In the genomic region with DNA sequence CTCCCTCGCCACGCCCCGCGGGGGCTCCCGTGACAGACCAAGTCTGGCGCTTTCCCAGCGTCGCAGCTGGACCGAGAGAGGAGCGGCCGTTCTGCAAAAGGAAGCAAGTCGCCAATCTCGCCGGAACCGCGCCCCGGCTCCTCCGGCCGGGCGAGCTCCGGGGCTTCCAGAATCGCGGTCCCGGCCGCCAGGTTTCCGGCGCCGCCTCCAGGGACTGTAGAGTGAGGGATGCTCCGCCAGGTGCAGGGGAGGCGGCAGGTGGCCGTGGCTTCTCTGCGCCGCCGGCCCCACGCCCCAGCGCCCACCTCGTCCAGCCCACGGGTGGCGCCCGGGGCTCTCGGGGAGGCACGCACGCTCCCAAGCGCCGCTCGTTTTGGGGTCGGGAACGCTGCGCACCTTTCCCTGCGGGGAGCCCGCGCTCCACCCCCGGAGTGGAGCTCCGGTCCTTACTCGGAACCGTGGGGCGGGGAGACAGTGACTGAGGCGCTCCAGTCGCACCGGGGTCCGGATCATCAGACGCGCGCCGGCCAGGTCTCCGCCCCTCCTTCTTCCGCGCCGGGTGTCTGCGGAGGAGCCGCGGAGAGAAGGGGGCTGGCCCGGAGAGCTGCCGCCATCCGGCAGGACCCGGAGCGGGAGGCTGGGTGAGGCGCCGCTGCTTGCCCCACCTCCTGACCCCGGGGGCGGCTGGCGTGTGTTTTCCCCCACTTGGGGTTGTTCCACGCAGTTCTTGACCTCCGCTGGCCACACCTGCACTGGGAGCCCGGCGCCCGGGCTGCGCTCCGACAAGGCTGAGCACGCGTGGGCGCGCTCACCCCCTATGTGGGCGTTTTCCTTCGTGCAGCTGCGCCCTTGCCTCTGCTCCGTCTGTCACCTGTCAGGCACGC, we compare ENCODE assay signal across 8 cellular contexts. TPM values are rescaled to one million over a fixed set of nuclear protein-coding genes. Genes with fewer than 3 reads are reported as not detected.
DNase-seq lines count a peak whose midpoint lies in the region; TF ChIP-seq lines count a peak whose summit lies in the region.

A gene with protein sequence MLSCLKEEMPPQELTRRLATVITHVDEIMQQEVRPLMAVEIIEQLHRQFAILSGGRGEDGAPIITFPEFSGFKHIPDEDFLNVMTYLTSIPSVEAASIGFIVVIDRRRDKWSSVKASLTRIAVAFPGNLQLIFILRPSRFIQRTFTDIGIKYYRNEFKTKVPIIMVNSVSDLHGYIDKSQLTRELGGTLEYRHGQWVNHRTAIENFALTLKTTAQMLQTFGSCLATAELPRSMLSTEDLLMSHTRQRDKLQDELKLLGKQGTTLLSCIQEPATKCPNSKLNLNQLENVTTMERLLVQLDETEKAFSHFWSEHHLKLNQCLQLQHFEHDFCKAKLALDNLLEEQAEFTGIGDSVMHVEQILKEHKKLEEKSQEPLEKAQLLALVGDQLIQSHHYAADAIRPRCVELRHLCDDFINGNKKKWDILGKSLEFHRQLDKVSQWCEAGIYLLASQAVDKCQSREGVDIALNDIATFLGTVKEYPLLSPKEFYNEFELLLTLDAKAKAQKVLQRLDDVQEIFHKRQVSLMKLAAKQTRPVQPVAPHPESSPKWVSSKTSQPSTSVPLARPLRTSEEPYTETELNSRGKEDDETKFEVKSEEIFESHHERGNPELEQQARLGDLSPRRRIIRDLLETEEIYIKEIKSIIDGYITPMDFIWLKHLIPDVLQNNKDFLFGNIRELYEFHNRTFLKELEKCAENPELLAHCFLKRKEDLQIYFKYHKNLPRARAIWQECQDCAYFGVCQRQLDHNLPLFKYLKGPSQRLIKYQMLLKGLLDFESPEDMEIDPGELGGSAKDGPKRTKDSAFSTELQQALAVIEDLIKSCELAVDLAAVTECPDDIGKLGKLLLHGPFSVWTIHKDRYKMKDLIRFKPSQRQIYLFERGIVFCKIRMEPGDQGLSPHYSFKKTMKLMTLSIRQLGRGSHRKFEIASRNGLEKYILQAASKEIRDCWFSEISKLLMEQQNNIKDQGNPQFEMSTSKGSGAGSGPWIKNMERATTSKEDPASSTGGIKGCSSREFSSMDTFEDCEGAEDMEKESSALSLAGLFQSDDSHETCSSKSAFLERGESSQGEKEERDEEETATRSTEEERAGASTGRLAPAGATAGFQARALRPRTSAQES (minus strand): TSS at position 480 of the 884 bp plus-strand sequence. CDS start 642 bp downstream, outside the sequence.

- peak within 1 kb of the TSS; percentile 100 for H3K4me2 ChIP-seq in smooth muscle cell

- no peaks in the 10 kb centered on the region for H3F3A ChIP-seq in smooth muscle cell (ENCODE audit: low read depth)

- peak within 1 kb of the TSS; percentile 71 for H3K4me3 Mint-ChIP-seq in MCF 10A (ENCODE audit: unreplicated experiment)

- WGBS in smooth muscle cell (ENCODE audit: low lambda C conversion rate) = under 1% methylated on average over 87 of the region's 98 CpGs

- H3K27ac ChIP-seq in smooth muscle cell (ENCODE audit: low read depth) = no peak within 1 kb of the TSS

- POLR2A ChIA-PET in MCF 10A (lab: Yijun Ruan, JAX) = interaction anchor here (0.7 to 1.9 kb wide), 7 partner anchors 9 to 336 kb away, joined by 3 to 10 read pairs (median 4); no protein-coding TSS in a partner anchor

- CTCF ChIA-PET in MCF 10A (lab: Yijun Ruan, JAX) = no interaction called here

- TF ChIP-seq CTCF in MCF 10A (IDR thresholded peaks at IDR 0.05; ENCODE audit: unreplicated experiment) = no peak
- no peak for TF ChIP-seq CTCF in smooth muscle cell (IDR thresholded peaks at IDR 0.05; ENCODE audit: borderline replicate concordance, insufficient read depth, poor library complexity, severe bottlenecking)

- no peaks in the 10 kb centered on the region for H3K36me3 Mint-ChIP-seq in MCF 10A (ENCODE audit: insufficient read depth, unreplicated experiment)

- peak; percentile 54 for DNase-seq in DMS79 treated with DMSO at 0.1 percent for 48 hours (lab: John Stamatoyannopoulos, UW)
- peak; percentile 93 for DNase-seq in H7
- peak; percentile 85 for DNase-seq in NCI-H1105 (lab: John Stamatoyannopoulos, UW)
- DNase-seq in UCSD-AML1 (lab: John Stamatoyannopoulos, UW; ENCODE audit: unreplicated experiment) = peak; percentile 41
- DNase-seq in MCF 10A (ENCODE audit: unreplicated experiment) = peak; percentile 40
- DNase-seq in iPS-NIHi7 (ENCODE audit: extremely low spot score) = peak; percentile 87
- peak; percentile 19 for DNase-seq in smooth muscle cell (lab: John Stamatoyannopoulos, UW; ENCODE audit: unreplicated experiment)
- no peak for DNase-seq in AML-193 (lab: John Stamatoyannopoulos, UW)

- H4K20me1 ChIP-seq in smooth muscle cell (ENCODE audit: low read depth) = no peaks in the 10 kb centered on the region

- no peaks in the 10 kb centered on the region for H3K4me1 Mint-ChIP-seq in MCF 10A (ENCODE audit: insufficient read depth, unreplicated experiment)

- no peaks in the 10 kb centered on the region for H3K9me3 Mint-ChIP-seq in MCF 10A (ENCODE audit: unreplicated experiment)

- H3K79me2 ChIP-seq in smooth muscle cell (ENCODE audit: low read depth) = no peaks in the 10 kb centered on the region

- peaks cover 10% of the 10 kb centered on the region for H3K4me1 ChIP-seq in smooth muscle cell (ENCODE audit: low read depth)

- intact Hi-C loops in MCF 10A (cut with micrococcal nuclease) = no loop called here

- peaks cover 23% of the 10 kb centered on the region for H3K27me3 ChIP-seq in H7 (ENCODE audit: control insufficient read depth, insufficient read depth, low read length)
- H3K27me3 ChIP-seq in smooth muscle cell (ENCODE audit: low read depth) = peaks cover 43% of the 10 kb centered on the region

- peaks cover 12% of the 10 kb centered on the region for H3K27me3 Mint-ChIP-seq in MCF 10A (ENCODE audit: insufficient read depth, unreplicated experiment)

- H3K36me3 ChIP-seq in H7 (replicated peaks; ENCODE audit: control insufficient read depth, insufficient read depth, low read length) (no peaks in the 10 kb centered on the region), smooth muscle cell (ENCODE audit: low read depth) (no peaks in the 10 kb centered on the region)

- no peak within 1 kb of the TSS for H3K27ac Mint-ChIP-seq in MCF 10A (ENCODE audit: low read depth, unreplicated experiment)

- H3K9ac ChIP-seq in smooth muscle cell (ENCODE audit: low read depth) = no peak within 1 kb of the TSS

- H3K4me3 ChIP-seq in H7 (ENCODE audit: insufficient read depth, low read depth, low read length) (peak within 1 kb of the TSS; percentile 89), smooth muscle cell (peak within 1 kb of the TSS; percentile 85)

- H2AFZ ChIP-seq in smooth muscle cell (ENCODE audit: low read depth) = peak within 1 kb of the TSS; percentile 95

- no TSS peak for BruUV-seq in MCF 10A (replicated peaks; lab: Mats Ljungman, UMichigan)

- H3K9me3 ChIP-seq in smooth muscle cell (replicated peaks; ENCODE audit: low read depth) = no peaks in the 10 kb centered on the region

RNA-seq across cellular contexts. Expression of the gene that starts here (rescaled TPM):
- total RNA-seq in H7 (2014; rRNA removed; shearing (Covaris generic)) = 5.3 and 6.4 TPM in 2 replicates
- total RNA-seq in MCF 10A (2022) = 2.6 and 3.4 TPM in 2 replicates
- total RNA-seq in smooth muscle cell = 0.09 and 0.22 TPM in 2 replicates
- polyA plus RNA-seq in smooth muscle cell = 0.44 TPM in 1 of 2 replicates, not detected in the other

Comparison
In these comparisons a context has a peak if more than half of its experiments do, and no peak if none do; other contexts are left out.
1. Peak in DNase-seq, H3K4me3 ChIP-seq and H3K4me2 ChIP-seq in smooth muscle cell; RNA of the gene not detected or under 1 TPM.
2. DNase-seq: peak in DMS79 treated with DMSO at 0.1 percent for 48 hours (single experiment), H7 (single experiment), NCI-H1105 (single experiment), UCSD-AML1 (single experiment), MCF 10A (single experiment) and iPS-NIHi7 (single experiment); none in AML-193 (0 of 2).